ENCODE assay signal across 31 cellular contexts in genomic region chr15:81547517-81548132, GRCh38.
"Had no signal": no experiment of that assay in that cellular context is flagged by ENCODE, and none has a peak within 500 bp of the region (broad histone marks: within the 10 kb centered on the region; RNA-seq: fewer than 3 reads in every experiment).

No MANE protein-coding gene starts in this region.

- H3K9me3 Mint-ChIP-seq: naive B cell; natural killer cell treated with Interleukin-12 subunit alpha and Interleukin-12 subunit beta and Interleukin-15 and Interleukin-18, amount 100 ng/mL, for 72 hours; neural progenitor cell; stimulated activated naive CD8-positive, alpha-beta T cell treated with anti-CD3 and anti-CD28 coated beads, Interleukin-15, amount 100 ng/mL, for 72 hours had no signal

- H3K9ac ChIP-seq: neural progenitor cell, parathyroid adenoma had no signal

- H3K27me3 ChIP-seq: neural progenitor cell, right lobe of liver, suprapubic skin, transverse colon, upper lobe of right lung, uterus had no signal

- H2AFZ ChIP-seq: parathyroid adenoma had no signal

- ATAC-seq: esophagus mucosa; heart right ventricle; left ventricle myocardium superior; lower lobe of right lung; natural killer cell treated with Interleukin-12 subunit alpha and Interleukin-12 subunit beta and Interleukin-15 and Interleukin-18, amount 100 ng/mL, for 72 hours; right lobe of liver; stimulated activated naive CD8-positive, alpha-beta T cell treated with anti-CD3 and anti-CD28 coated beads, Interleukin-15, amount 100 ng/mL, for 72 hours; upper lobe of right lung had no signal

- H3K4me3 Mint-ChIP-seq: memory B cell; natural killer cell treated with Interleukin-12 subunit alpha and Interleukin-12 subunit beta and Interleukin-15 and Interleukin-18, amount 100 ng/mL, for 72 hours; neural progenitor cell; stimulated activated naive CD8-positive, alpha-beta T cell treated with anti-CD3 and anti-CD28 coated beads, Interleukin-15, amount 100 ng/mL, for 72 hours had no signal

- H3K27ac ChIP-seq: dorsolateral prefrontal cortex, epithelial cell of prostate, heart right ventricle, lower lobe of right lung, neural progenitor cell, parathyroid adenoma, right lobe of liver, suprapubic skin, transverse colon, upper lobe of right lung had no signal

- DNase-seq: dorsolateral prefrontal cortex; effector CD4-positive, alpha-beta T cell; foreskin melanocyte; glutamatergic neuron; heart right ventricle; hippocampal formation; kidney glomerular epithelial cell; left ventricle myocardium superior; lower lobe of right lung; naive B cell; right lobe of liver; stimulated activated CD4-positive, alpha-beta T cell treated with anti-CD3 and anti-CD28 coated beads, Interleukin-12 subunit alpha, Interleukin-12 subunit beta, amount 100 ng/mL, for 4 hours; stimulated activated CD4-positive, alpha-beta T cell treated with anti-CD3 and anti-CD28 coated beads, Interleukin-1b, Interleukin-23, amount 100 ng/mL, for 48 hours; stimulated activated CD4-positive, alpha-beta T cell treated with anti-CD3 and anti-CD28 coated beads, Interleukin-4, amount 100 ng/mL, for 1 hour; stimulated activated CD8-positive, alpha-beta memory T cell treated with anti-CD3 and anti-CD28 coated beads, Interleukin-4, amount 100 ng/mL, for 48 hours; stimulated activated naive CD4-positive, alpha-beta T cell; stimulated activated naive CD8-positive, alpha-beta T cell treated with anti-CD3 and anti-CD28 coated beads, Interleukin-15, amount 100 ng/mL, for 72 hours; transverse colon; upper lobe of right lung had no signal

- H3K4me2 ChIP-seq: neural progenitor cell, smooth muscle cell had no signal

- H3K79me2 ChIP-seq: parathyroid adenoma had no signal

- H3K27ac Mint-ChIP-seq: memory B cell; naive B cell; natural killer cell treated with Interleukin-12 subunit alpha and Interleukin-12 subunit beta and Interleukin-15 and Interleukin-18, amount 100 ng/mL, for 72 hours; neural progenitor cell; progenitor cell of endocrine pancreas; stimulated activated naive CD8-positive, alpha-beta T cell treated with anti-CD3 and anti-CD28 coated beads, Interleukin-15, amount 100 ng/mL, for 72 hours had no signal

- H3K36me3 ChIP-seq: heart right ventricle, lower lobe of right lung, neural progenitor cell, right lobe of liver, suprapubic skin, transverse colon, upper lobe of right lung, uterus had no signal

- H3K4me3 ChIP-seq: dorsolateral prefrontal cortex, heart right ventricle, lower lobe of right lung, neural progenitor cell, right lobe of liver, smooth muscle cell, suprapubic skin, transverse colon, upper lobe of right lung, uterus had no signal

- H3K4me1 Mint-ChIP-seq: memory B cell; naive B cell; stimulated activated naive CD8-positive, alpha-beta T cell treated with anti-CD3 and anti-CD28 coated beads, Interleukin-15, amount 100 ng/mL, for 72 hours had no signal

- FAIRE-seq: colon, islet of Langerhans had no signal

- H3K4me1 ChIP-seq: lower lobe of right lung, parathyroid adenoma, right lobe of liver, suprapubic skin, upper lobe of right lung, uterus had no signal

- H3K36me3 Mint-ChIP-seq: memory B cell; naive B cell; natural killer cell treated with Interleukin-12 subunit alpha and Interleukin-12 subunit beta and Interleukin-15 and Interleukin-18, amount 100 ng/mL, for 72 hours; neural progenitor cell had no signal

- H3K9me3 ChIP-seq: lower lobe of right lung, right lobe of liver, suprapubic skin, transverse colon, upper lobe of right lung, uterus had no signal
